16 cellular contexts compared by ENCODE assay signal in genomic region chr10:68223535-68224165, GRCh38. TPM values are rescaled to one million over a fixed set of nuclear protein-coding genes. Genes with fewer than 3 reads are reported as not detected.
DNase-seq lines count a peak whose midpoint lies in the region; ATAC-seq and TF ChIP-seq lines count a peak whose summit lies in the region.
"Had no signal": no experiment of that assay in that cellular context is flagged by ENCODE, and none has a peak within 500 bp of the region (broad histone marks: within the 10 kb centered on the region; RNA-seq: fewer than 3 reads in every experiment).

No MANE protein-coding gene starts in this region.

- H3K9me3 ChIP-seq in SK-N-SH (no peaks in the 10 kb centered on the region), thyroid gland (no peaks in the 10 kb centered on the region)
- H3K9me3 ChIP-seq: SJCRH30, spleen had no signal

- no peaks in the 10 kb centered on the region for H3K9me2 ChIP-seq in GM23338 (ENCODE audit: insufficient read depth)
- H3K9me2 ChIP-seq in SK-N-SH: no peaks in the 10 kb centered on the region

- H3K27ac Mint-ChIP-seq in GM23338: no peak overlapping the region
- H3K27ac Mint-ChIP-seq: activated naive CD4-positive, alpha-beta T cell treated with anti-CD3 and anti-CD28 coated beads, Interleukin-2, amount 10 ng/mL, durations not matched to agents 7 days and 5 days; CD4-positive, CD25-positive, alpha-beta regulatory T cell; immature natural killer cell; natural killer cell treated with Interleukin-12 subunit alpha and Interleukin-12 subunit beta and Interleukin-15 and Interleukin-18, amount 100 ng/mL, for 72 hours had no signal

- H3K9ac ChIP-seq in SK-N-SH: no peak overlapping the region

- WGBS in SK-N-SH (ENCODE audit: low lambda C conversion rate): 86% methylated on average over 3 of the region's 3 CpGs
- 59 to 62% methylated on average over 3 of the region's 3 CpGs for WGBS in thyroid gland, 2 donors

- CTCF ChIA-PET in SK-N-SH (lab: Yijun Ruan, JAX): interaction anchor here (1.0 to 4.6 kb wide), 3 partner anchors 11 to 109 kb away, joined by 4 to 29 read pairs (median 7); partner anchors contain the start of gene PBLD

- DNase-seq in GM23338 (ENCODE audit: low spot score) (peak; percentile 80), SK-N-SH (no peak), iPS-NIHi7 (ENCODE audit: extremely low spot score) (peak; percentile 32), hypothalamus (lab: John Stamatoyannopoulos, UW) (no peak), thyroid gland (no peak)
- DNase-seq: activated naive CD4-positive, alpha-beta T cell treated with anti-CD3 and anti-CD28 coated beads, Interleukin-2, amount 10 ng/mL, durations not matched to agents 7 days and 5 days; CD4-positive, CD25-positive, alpha-beta regulatory T cell; immature natural killer cell; NCI-H510A treated with DMSO at 0.1 percent for 48 hours; SJCRH30; spleen had no signal

- H3K4me3 ChIP-seq in GM23338 (no peak overlapping the region), SK-N-SH (ENCODE audit: low read depth in 2 of 2, low read length in 1 of 2) (no peak overlapping the region), thyroid gland (replicated peaks in 1 of 3) (no peak overlapping the region)
- H3K4me3 ChIP-seq: SJCRH30, spleen had no signal

- H2AFZ ChIP-seq in GM23338 (no peak overlapping the region), SK-N-SH (ENCODE audit: low read depth) (no peak overlapping the region)

- H3K27ac ChIP-seq in C4-2B: no peak overlapping the region
- no peak overlapping the region for H3K27ac ChIP-seq in GM23338 (ENCODE audit: low read depth)
- no peak overlapping the region for H3K27ac ChIP-seq in SK-N-SH (ENCODE audit: low read depth in 2 of 2, low read length in 1 of 2)
- no peak overlapping the region for H3K27ac ChIP-seq in thyroid gland
- H3K27ac ChIP-seq: SJCRH30, spleen had no signal

- POLR2A ChIA-PET in SK-N-SH (lab: Yijun Ruan, JAX): no interaction called here

- ATAC-seq in GM23338 (peak; percentile 100), HG03469 (IDR thresholded peaks at IDR 0.05; ENCODE audit: unreplicated experiment) (no peak), HG02759 (IDR thresholded peaks at IDR 0.05; ENCODE audit: unreplicated experiment) (no peak)
- ATAC-seq: natural killer cell treated with Interleukin-12 subunit alpha and Interleukin-12 subunit beta and Interleukin-15 and Interleukin-18, amount 100 ng/mL, for 72 hours had no signal

- H3K4me2 ChIP-seq in GM23338 (no peak overlapping the region), SK-N-SH (no peak overlapping the region)

- no peak for TF ChIP-seq POLR2A in thyroid gland (IDR thresholded peaks at IDR 0.05)

- H3K4me3 Mint-ChIP-seq in GM23338: no peak overlapping the region
- H3K4me3 Mint-ChIP-seq: activated naive CD4-positive, alpha-beta T cell treated with anti-CD3 and anti-CD28 coated beads, Interleukin-2, amount 10 ng/mL, durations not matched to agents 7 days and 5 days; CD4-positive, CD25-positive, alpha-beta regulatory T cell; central memory CD8-positive, alpha-beta T cell; immature natural killer cell; natural killer cell treated with Interleukin-12 subunit alpha and Interleukin-12 subunit beta and Interleukin-15 and Interleukin-18, amount 100 ng/mL, for 72 hours had no signal

- no peak for TF ChIP-seq EP300 in SK-N-SH (IDR thresholded peaks at IDR 0.05; ENCODE audit: borderline replicate concordance in 1 of 2, low read depth in 1 of 2, low read length in 1 of 2)

- H3K36me3 Mint-ChIP-seq in GM23338 (ENCODE audit: low read depth): no peaks in the 10 kb centered on the region
- H3K36me3 Mint-ChIP-seq: activated naive CD4-positive, alpha-beta T cell treated with anti-CD3 and anti-CD28 coated beads, Interleukin-2, amount 10 ng/mL, durations not matched to agents 7 days and 5 days; CD4-positive, CD25-positive, alpha-beta regulatory T cell; immature natural killer cell; natural killer cell treated with Interleukin-12 subunit alpha and Interleukin-12 subunit beta and Interleukin-15 and Interleukin-18, amount 100 ng/mL, for 72 hours had no signal

- no peaks in the 10 kb centered on the region for H3K36me3 ChIP-seq in GM23338 (ENCODE audit: insufficient read depth)
- no peaks in the 10 kb centered on the region for H3K36me3 ChIP-seq in SK-N-SH (replicated peaks in 1 of 2; ENCODE audit: control insufficient read depth in 1 of 2, insufficient read depth in 2 of 2, low read length in 1 of 2)
- no peaks in the 10 kb centered on the region for H3K36me3 ChIP-seq in thyroid gland
- H3K36me3 ChIP-seq: SJCRH30, spleen had no signal

- H3F3A ChIP-seq in GM23338 (replicated peaks; ENCODE audit: low read depth) (no peaks in the 10 kb centered on the region), SK-N-SH (replicated peaks; ENCODE audit: insufficient read depth) (no peaks in the 10 kb centered on the region)

- peak; percentile 37 for TF ChIP-seq CTCF in C4-2B (conservative IDR thresholded peaks at IDR 0.05)
- peak; percentile 34 to 66 for TF ChIP-seq CTCF in GM23338 (conservative IDR thresholded peaks at IDR 0.05; ENCODE audit: low read depth in 2 of 2)
- peak; percentile 7; the same call in 1 of the 2 replicates for TF ChIP-seq CTCF in SK-N-SH (IDR thresholded peaks at IDR 0.05)
- no peak for TF ChIP-seq CTCF in thyroid gland (IDR thresholded peaks at IDR 0.05)

- H3K9me3 Mint-ChIP-seq in GM23338: no peaks in the 10 kb centered on the region
- H3K9me3 Mint-ChIP-seq: activated naive CD4-positive, alpha-beta T cell treated with anti-CD3 and anti-CD28 coated beads, Interleukin-2, amount 10 ng/mL, durations not matched to agents 7 days and 5 days; central memory CD8-positive, alpha-beta T cell; immature natural killer cell; natural killer cell treated with Interleukin-12 subunit alpha and Interleukin-12 subunit beta and Interleukin-15 and Interleukin-18, amount 100 ng/mL, for 72 hours had no signal

- intact Hi-C loops in thyroid gland (cut with DNase I): no loop called here

- no peak for TF ChIP-seq RAD21 in SK-N-SH (IDR thresholded peaks at IDR 0.05; ENCODE audit: low read length)

- H3K4me1 ChIP-seq in GM23338 (ENCODE audit: insufficient read depth): no peaks in the 10 kb centered on the region
- H3K4me1 ChIP-seq in SK-N-SH (ENCODE audit: control insufficient read depth in 1 of 2, insufficient read depth in 2 of 2, low read depth in 1 of 2, low read length in 1 of 2): no peaks in the 10 kb centered on the region
- no peaks in the 10 kb centered on the region for H3K4me1 ChIP-seq in thyroid gland
- H3K4me1 ChIP-seq: SJCRH30, spleen had no signal

- no peaks in the 10 kb centered on the region; the same call in 2 of the 3 replicates for H3K4me1 Mint-ChIP-seq in GM23338
- H3K4me1 Mint-ChIP-seq: activated naive CD4-positive, alpha-beta T cell treated with anti-CD3 and anti-CD28 coated beads, Interleukin-2, amount 10 ng/mL, durations not matched to agents 7 days and 5 days; CD4-positive, CD25-positive, alpha-beta regulatory T cell; central memory CD8-positive, alpha-beta T cell; immature natural killer cell had no signal

- no peaks in the 10 kb centered on the region for H3K79me2 ChIP-seq in GM23338 (replicated peaks; ENCODE audit: insufficient read depth)
- H3K79me2 ChIP-seq in SK-N-SH (ENCODE audit: insufficient read depth): no peaks in the 10 kb centered on the region

- H3K27me3 ChIP-seq in GM23338 (ENCODE audit: insufficient read depth): no peaks in the 10 kb centered on the region
- no peaks in the 10 kb centered on the region for H3K27me3 ChIP-seq in SK-N-SH (ENCODE audit: insufficient read depth)
- H3K27me3 ChIP-seq in thyroid gland: no peaks in the 10 kb centered on the region
- H3K27me3 ChIP-seq: SJCRH30 had no signal

- H4K20me1 ChIP-seq in GM23338 (replicated peaks; ENCODE audit: insufficient read depth) (no peaks in the 10 kb centered on the region), SK-N-SH (ENCODE audit: insufficient read depth) (no peaks in the 10 kb centered on the region)

- H3K27me3 Mint-ChIP-seq in GM23338 (ENCODE audit: insufficient read depth, low read depth, poor library complexity): no peaks in the 10 kb centered on the region

TF ChIP-seq in GM23338, 12 proteins besides CTCF, POLR2A, EP300 and RAD21 (continues in another document):
- TF ChIP-seq EZH2 (IDR thresholded peaks at IDR 0.05; ENCODE audit: low read depth, unreplicated experiment): no peak
- TF ChIP-seq ETS1 (IDR thresholded peaks at IDR 0.05): no peak
- no peak for TF ChIP-seq EZH2phosphoT487 (IDR thresholded peaks at IDR 0.05; ENCODE audit: unreplicated experiment)
- no peak for TF ChIP-seq ZNF331 (CRISPR knock-in tag; IDR thresholded peaks at IDR 0.05; ENCODE audit: low read depth)
- TF ChIP-seq POLR2AphosphoS5 (IDR thresholded peaks at IDR 0.05; ENCODE audit: low read depth): no peak
- TF ChIP-seq STAT1 (IDR thresholded peaks at IDR 0.05; ENCODE audit: unreplicated experiment): no peak

TF ChIP-seq in SK-N-SH, 30 proteins besides CTCF, POLR2A, EP300 and RAD21:
- TF ChIP-seq MEF2A (IDR thresholded peaks at IDR 0.05; ENCODE audit: borderline replicate concordance, low read depth): no peak
- no peak for TF ChIP-seq JUND (IDR thresholded peaks at IDR 0.05)
- no peak for TF ChIP-seq GABPA (IDR thresholded peaks at IDR 0.05; ENCODE audit: low read depth)
- no peak for TF ChIP-seq GATA2 (CRISPR knock-in tag; IDR thresholded peaks at IDR 0.05)
- no peak for TF ChIP-seq RXRA (IDR thresholded peaks at IDR 0.05; ENCODE audit: borderline replicate concordance, low read depth)

RNA-seq across cellular contexts. Expression of gene ATOH7, which starts 8.3 kb away (rescaled TPM):
- total RNA-seq in GM23338 (2014; rRNA removed; shearing (Covaris generic)): 1.2 and 1.8 TPM in 2 replicates
- polyA plus RNA-seq in GM23338 (2016; fragmentation: Nextera tagmentation; extraction: Ambion mirVana): 0.23 TPM in 1 of 2 replicates, not detected in the other
- 0.08 and 0.12 TPM in 2 replicates for polyA plus RNA-seq in SK-N-SH (2012; rRNA removed)
- 0.08 and 0.14 TPM in 2 replicates for polyA plus RNA-seq in SK-N-SH (2012; cell fraction: cytosol; rRNA removed)
- polyA plus RNA-seq in SK-N-SH (2012; cell fraction: nucleus; rRNA removed): 0.10 and 0.15 TPM in 2 replicates
- total RNA-seq in thyroid gland: not detected
- total RNA-seq: CD4-positive, CD25-positive, alpha-beta regulatory T cell; natural killer cell treated with Interleukin-12 subunit alpha and Interleukin-12 subunit beta and Interleukin-15 and Interleukin-18, amount 100 ng/mL, for 72 hours; SJCRH30; spleen had no signal
- polyA plus RNA-seq: CD4-positive, CD25-positive, alpha-beta regulatory T cell; immature natural killer cell had no signal

Comparison
In these comparisons a context has a peak if more than half of its experiments do, and no peak if none do; other contexts are left out.
1. CTCF ChIP-seq: peak in C4-2B (single experiment), GM23338 (2 of 2) and SK-N-SH (single experiment); none in thyroid gland (0 of 6).
2. DNase-seq: peak in GM23338 (single experiment) and iPS-NIHi7 (single experiment); none in SK-N-SH (single experiment), hypothalamus (0 of 51) and thyroid gland (0 of 2).